13 cellular contexts compared by ENCODE assay signal in the genomic region with DNA sequence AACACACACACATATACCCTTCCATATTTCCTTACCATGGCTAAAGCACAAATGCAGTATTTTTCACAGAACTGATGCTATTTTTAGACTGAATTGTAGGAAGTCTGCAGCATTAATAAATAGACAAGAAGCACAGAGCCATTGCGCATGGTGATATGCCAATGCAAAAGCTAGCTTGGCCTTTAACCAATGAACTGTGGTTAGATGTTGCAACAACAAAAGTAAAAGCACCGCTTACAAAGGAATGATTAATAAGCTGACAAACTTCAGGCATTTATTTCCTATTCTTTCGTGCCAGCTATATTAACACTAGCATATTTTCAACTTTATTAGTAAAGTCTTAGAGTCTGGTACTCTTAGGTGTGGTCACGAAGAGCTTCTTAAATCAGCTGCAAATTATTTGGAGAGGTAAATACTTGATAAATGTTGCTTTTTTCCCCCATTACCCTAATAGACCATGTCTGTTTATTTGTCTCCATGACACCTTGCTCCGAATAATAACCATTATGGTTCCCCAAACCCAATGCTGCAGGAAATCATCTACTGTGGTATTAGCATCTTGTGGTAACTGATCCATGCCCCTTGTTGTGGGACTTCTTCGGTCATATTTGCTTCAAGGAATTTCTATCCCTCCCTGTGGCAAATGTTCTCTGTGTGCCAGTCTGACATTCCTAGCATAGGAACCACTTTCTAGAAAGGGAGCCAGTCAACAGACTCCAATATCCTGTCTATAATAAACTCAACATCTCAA.
A peak's percentile ranks its signal among the peaks of the same experiment; 100 is the strongest.
DNase-seq lines count a peak whose midpoint lies in the region; ATAC-seq and TF ChIP-seq lines count a peak whose summit lies in the region.
"Had no signal": no experiment of that assay in that cellular context is flagged by ENCODE, and none has a peak within 500 bp of the region (broad histone marks: within the 10 kb centered on the region; RNA-seq: fewer than 3 reads in every experiment).

No MANE protein-coding gene starts in this region.

- H4K20me1 ChIP-seq in fibroblast of lung (ENCODE audit: control insufficient read depth, extremely low read depth, insufficient read depth, low read length): no peaks in the 10 kb centered on the region
- H4K20me1 ChIP-seq: BLaER1 had no signal

- TF ChIP-seq CTCF in AG09319 (IDR thresholded peaks at IDR 0.05; ENCODE audit: low read depth, low read length) (no peak), RWPE2 (IDR thresholded peaks at IDR 0.05; ENCODE audit: poor library complexity, severe bottlenecking) (no peak), fibroblast of lung (conservative IDR thresholded peaks at IDR 0.05 in 1 of 2, IDR thresholded peaks at IDR 0.05 in 1 of 2; ENCODE audit: low read depth in 1 of 2, low read length in 2 of 2) (no peak), lung (IDR thresholded peaks at IDR 0.05; ENCODE audit: control extremely low read depth, extremely low read depth) (no peak)

- H3K9me3 ChIP-seq in RWPE2 (ENCODE audit: severe bottlenecking) (no peaks in the 10 kb centered on the region), fibroblast of lung (ENCODE audit: control insufficient read depth, insufficient read depth, low read depth, low read length) (no peaks in the 10 kb centered on the region), lung (ENCODE audit: control insufficient read depth in 2 of 2, insufficient read depth in 1 of 2, low read length in 1 of 2) (no peaks in the 10 kb centered on the region)
- H3K9me3 ChIP-seq: BLaER1, mucosa of descending colon had no signal

- H3K27ac ChIP-seq in RWPE2 (ENCODE audit: poor library complexity, severe bottlenecking): no peak overlapping the region
- no peak overlapping the region for H3K27ac ChIP-seq in fibroblast of lung (ENCODE audit: insufficient read depth, low read length)
- peak overlapping the region in 1 of 2 donors; percentile 67 for H3K27ac ChIP-seq in lung (ENCODE audit: low read depth in 1 of 2, low read length in 1 of 2)
- H3K27ac ChIP-seq: BLaER1 had no signal

- H3K9ac ChIP-seq in fibroblast of lung (ENCODE audit: insufficient read depth, low read length): no peak overlapping the region
- H3K9ac ChIP-seq: BLaER1 had no signal

- ATAC-seq in RWPE2 (ENCODE audit: low read depth) (peak; percentile 70), lung (ENCODE audit: insufficient read depth, low FRiP score) (peak; percentile 37), HG03520 (IDR thresholded peaks at IDR 0.05; ENCODE audit: unreplicated experiment) (no peak), HG02884 (IDR thresholded peaks at IDR 0.05; ENCODE audit: unreplicated experiment) (no peak)
- ATAC-seq: effector memory CD8-positive, alpha-beta T cell; mucosa of descending colon had no signal

- H3K4me1 ChIP-seq in RWPE2 (ENCODE audit: insufficient read depth, poor library complexity, severe bottlenecking) (peaks cover 6% of the 10 kb centered on the region), fibroblast of lung (ENCODE audit: control insufficient read depth, extremely low read depth, insufficient read depth, low read length) (peaks cover 4% of the 10 kb centered on the region), lung (ENCODE audit: control insufficient read depth in 2 of 2, insufficient read depth in 2 of 2, low read length in 2 of 2) (peaks cover 8 to 10% of the 10 kb centered on the region in 2 donors)
- H3K4me1 ChIP-seq: BLaER1 had no signal

- WGBS in lung, 2 donors: 13 to 15% methylated on average over 6 of the region's 6 CpGs

- H3K4me2 ChIP-seq in fibroblast of lung (ENCODE audit: extremely low read depth, insufficient read depth, low read length): peak overlapping the region; percentile 41
- H3K4me2 ChIP-seq: BLaER1 had no signal

- DNase-seq in AG09319 (ENCODE audit: extremely low read depth, low read depth) (peak; percentile 56), RWPE2 (ENCODE audit: low spot score) (no peak), fibroblast of lung (ENCODE audit: low read depth in 2 of 2) (peak; percentile 96), lung (ENCODE audit: low spot score) (peak; percentile 33), NCI-H1694 treated with DMSO at 0.1 percent for 48 hours (lab: John Stamatoyannopoulos, UW) (no peak), DMS79 (lab: John Stamatoyannopoulos, UW) (no peak)
- DNase-seq: effector memory CD8-positive, alpha-beta T cell; mucosa of descending colon; NCI-H2171 treated with DMSO at 0.1 percent for 48 hours; stimulated activated naive CD4-positive, alpha-beta T cell treated with Interleukin-2 at 50 U/mL for 16 hours had no signal

- H3K4me3 ChIP-seq in RWPE2 (ENCODE audit: severe bottlenecking) (no peak overlapping the region), fibroblast of lung (replicated peaks in 1 of 4; ENCODE audit: control extremely low read depth in 1 of 4, insufficient read depth in 1 of 4, low read depth in 3 of 4, low read length in 4 of 4) (no peak overlapping the region), lung (no peak overlapping the region)
- H3K4me3 ChIP-seq: BLaER1, mucosa of descending colon had no signal

- H3K36me3 ChIP-seq in RWPE2 (ENCODE audit: low read depth) (no peaks in the 10 kb centered on the region), fibroblast of lung (ENCODE audit: control insufficient read depth, insufficient read depth, low read length) (no peaks in the 10 kb centered on the region), lung (ENCODE audit: control insufficient read depth in 2 of 2, insufficient read depth in 2 of 2, low read length in 2 of 2) (no peaks in the 10 kb centered on the region)
- H3K36me3 ChIP-seq: BLaER1 had no signal

- H3K27me3 ChIP-seq in RWPE2 (ENCODE audit: insufficient read depth, poor library complexity, severe bottlenecking): no peaks in the 10 kb centered on the region
- no peaks in the 10 kb centered on the region for H3K27me3 ChIP-seq in fibroblast of lung (ENCODE audit: control insufficient read depth, insufficient read depth, low read length)
- H3K27me3 ChIP-seq in lung (ENCODE audit: control insufficient read depth, insufficient read depth): no peaks in the 10 kb centered on the region
- H3K27me3 ChIP-seq: BLaER1 had no signal

- H3K79me2 ChIP-seq in fibroblast of lung (ENCODE audit: control insufficient read depth, insufficient read depth, low read length): no peaks in the 10 kb centered on the region

- no peak overlapping the region for H2AFZ ChIP-seq in fibroblast of lung (ENCODE audit: low read length)

Comparison
In these comparisons a context has a peak if more than half of its experiments do, and no peak if none do; other contexts are left out.
1. DNase-seq: peak in AG09319 (single experiment), fibroblast of lung (2 of 2) and lung (single experiment); none in RWPE2 (single experiment), NCI-H1694 treated with DMSO at 0.1 percent for 48 hours (single experiment) and DMS79 (single experiment).
2. ATAC-seq: peak in RWPE2 (single experiment) and lung (single experiment); none in HG03520 (single experiment) and HG02884 (single experiment).